In the genomic region with DNA sequence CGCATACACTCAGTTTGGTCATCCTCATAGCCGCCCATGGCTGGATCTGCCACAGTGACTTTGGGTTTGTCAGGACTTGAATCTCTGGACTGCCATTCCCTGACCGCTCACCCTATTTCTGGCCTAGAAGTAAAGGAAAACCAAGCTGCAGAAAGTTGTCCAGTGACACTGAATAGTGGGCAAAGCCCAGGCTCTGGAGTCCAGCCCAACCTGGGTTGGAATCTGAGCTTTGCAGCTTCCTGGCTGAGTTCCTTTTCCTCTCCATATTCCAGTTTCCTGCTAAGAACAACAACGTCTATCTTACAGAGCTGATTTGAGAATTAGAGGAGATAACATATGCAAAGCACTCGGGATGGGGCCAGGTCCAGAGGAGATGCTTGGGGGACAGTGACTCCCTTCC, we compare ENCODE assay signal across 19 cellular contexts.
"Had no signal": no experiment of that assay in that cellular context is flagged by ENCODE, and none has a peak within 500 bp of the region (broad histone marks: within the 10 kb centered on the region; RNA-seq: fewer than 3 reads in every experiment).

No MANE protein-coding gene starts in this region.

- H3K27ac Mint-ChIP-seq: endodermal cell; progenitor cell of endocrine pancreas; stimulated activated effector memory CD8-positive, alpha-beta T cell treated with anti-CD3 and anti-CD28 coated beads, Interleukin-12 subunit alpha, Interleukin-12 subunit beta, amount 100 ng/mL, for 72 hours had no signal

- H2AFZ ChIP-seq: hepatocyte had no signal

- H3K36me3 ChIP-seq: breast epithelium, tibial artery, vagina had no signal

- FAIRE-seq: kidney had no signal

- H3K27me3 ChIP-seq: breast epithelium, hepatocyte, tibial artery, vagina had no signal

- H3K4me1 ChIP-seq: breast epithelium, vagina had no signal

- ATAC-seq: mucosa of descending colon; natural killer cell treated with Interleukin-12 subunit alpha and Interleukin-12 subunit beta and Interleukin-15 and Interleukin-18, amount 100 ng/mL, for 72 hours; sciatic nerve; stimulated activated effector memory CD8-positive, alpha-beta T cell treated with anti-CD3 and anti-CD28 coated beads, Interleukin-12 subunit alpha, Interleukin-12 subunit beta, amount 100 ng/mL, for 72 hours had no signal

- H3K79me2 ChIP-seq: hepatocyte had no signal

- H3K4me2 ChIP-seq: hepatocyte had no signal

- H3K9me3 Mint-ChIP-seq: endodermal cell; natural killer cell treated with Interleukin-12 subunit alpha and Interleukin-12 subunit beta and Interleukin-15 and Interleukin-18, amount 100 ng/mL, for 72 hours; stimulated activated effector memory CD8-positive, alpha-beta T cell treated with anti-CD3 and anti-CD28 coated beads, Interleukin-12 subunit alpha, Interleukin-12 subunit beta, amount 100 ng/mL, for 72 hours had no signal

- H3K4me3 ChIP-seq: breast epithelium, hepatocyte, mucosa of descending colon, SK-N-MC, tibial artery, vagina had no signal

- DNase-seq: activated CD4-positive, alpha-beta T cell treated with anti-CD3 and anti-CD28 coated beads, Interleukin-2, amount 50 U/mL, for 4 hours; activated CD4-positive, CD25-positive, alpha-beta regulatory T cell treated with anti-CD3 and anti-CD28 coated beads, Interleukin-2, amount 50 U/mL, for 72 hours; activated naive CD4-positive, alpha-beta T cell treated with Interleukin-2 at 50 U/mL for 16 hours; activated T-cell treated with anti-CD3 and anti-CD28 coated beads for 4 hours; endodermal cell; kidney; mucosa of descending colon; occipital lobe; T-helper 1 cell; T1000; tibial artery had no signal

- H3K9me3 ChIP-seq: breast epithelium, mucosa of descending colon, tibial artery, vagina had no signal

- H3K4me3 Mint-ChIP-seq: endodermal cell; stimulated activated effector memory CD8-positive, alpha-beta T cell treated with anti-CD3 and anti-CD28 coated beads, Interleukin-12 subunit alpha, Interleukin-12 subunit beta, amount 100 ng/mL, for 72 hours had no signal

- H3K27ac ChIP-seq: breast epithelium, hepatocyte, SK-N-MC, tibial artery, vagina had no signal

- H3K36me3 Mint-ChIP-seq: natural killer cell treated with Interleukin-12 subunit alpha and Interleukin-12 subunit beta and Interleukin-15 and Interleukin-18, amount 100 ng/mL, for 72 hours; stimulated activated effector memory CD8-positive, alpha-beta T cell treated with anti-CD3 and anti-CD28 coated beads, Interleukin-12 subunit alpha, Interleukin-12 subunit beta, amount 100 ng/mL, for 72 hours had no signal
